ENCODE assay signal across 10 cellular contexts in the genomic region with DNA sequence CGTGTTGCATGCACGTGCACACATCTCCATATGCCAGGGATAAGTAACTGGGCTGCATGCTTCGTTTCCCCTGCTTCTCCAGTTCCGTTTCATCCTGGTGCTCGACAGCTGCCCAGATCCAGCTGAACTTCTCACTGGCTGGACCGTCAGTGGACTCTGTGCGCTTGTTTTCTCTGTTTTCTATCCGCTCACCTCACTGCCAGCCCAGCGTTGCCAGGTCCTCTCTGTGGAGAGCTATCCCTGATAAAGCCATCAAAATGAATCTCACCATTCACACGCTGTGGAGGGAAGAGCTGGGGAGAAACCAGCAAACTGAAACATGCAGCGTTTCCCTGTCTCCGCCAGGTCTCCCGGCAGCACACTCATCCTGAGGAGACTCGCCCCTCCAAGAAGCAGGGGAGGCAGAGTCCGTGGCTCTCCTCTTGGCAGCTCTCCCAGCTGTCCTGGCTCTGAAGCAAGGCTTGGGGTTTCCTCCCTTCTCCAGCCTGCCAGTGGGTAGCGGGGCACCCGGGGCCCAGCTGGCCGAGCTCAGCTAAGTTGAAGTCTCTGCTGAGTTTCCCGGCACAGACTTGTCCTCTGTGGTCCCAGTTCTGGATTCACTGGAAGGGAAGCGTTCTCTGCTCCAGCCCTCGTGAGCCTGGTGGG.
DNase-seq lines count a peak whose midpoint lies in the region; ATAC-seq, FAIRE-seq and TF ChIP-seq lines count a peak whose summit lies in the region.
"Had no signal": no experiment of that assay in that cellular context is flagged by ENCODE, and none has a peak within 500 bp of the region (broad histone marks: within the 10 kb centered on the region; RNA-seq: fewer than 3 reads in every experiment).

No MANE protein-coding gene starts in this region.

- H3K36me3 ChIP-seq in K562 (ENCODE audit: control insufficient read depth, insufficient read depth, low read length) (peaks cover 78% of the 10 kb centered on the region), hepatocyte (replicated peaks; ENCODE audit: insufficient read depth, low read depth) (no peaks in the 10 kb centered on the region), smooth muscle cell (ENCODE audit: low read depth) (no peaks in the 10 kb centered on the region)
- peaks cover 42% of the 10 kb centered on the region for H3K36me3 ChIP-seq in CD8-positive, alpha-beta memory T cell (ENCODE audit: insufficient read depth, low read length)

- TF ChIP-seq CTCF in K562 (IDR thresholded peaks at IDR 0.05 in 2 of 3, conservative IDR thresholded peaks at IDR 0.05 in 1 of 3; ENCODE audit: insufficient read depth in 2 of 3, low read depth in 1 of 3, low read length in 3 of 3), result no peak
- TF ChIP-seq CTCF in hepatocyte (IDR thresholded peaks at IDR 0.05; ENCODE audit: poor library complexity), result no peak
- no peak for TF ChIP-seq CTCF in smooth muscle cell (IDR thresholded peaks at IDR 0.05; ENCODE audit: borderline replicate concordance, insufficient read depth, poor library complexity, severe bottlenecking)
- TF ChIP-seq CTCF in GM10266 (IDR thresholded peaks at IDR 0.05; ENCODE audit: control insufficient read depth, insufficient read depth, low read depth, missing control alignments), result no peak

- DNase-seq in HK-2 (ENCODE audit: unreplicated experiment) (peak; percentile 46), K562 (ENCODE audit: extremely low read depth in 1 of 4, low spot score in 3 of 4) (no peak), hepatocyte (ENCODE audit: low spot score) (peak; percentile 72), smooth muscle cell (lab: John Stamatoyannopoulos, UW; ENCODE audit: unreplicated experiment) (peak; percentile 3), NCI-H2081 (lab: John Stamatoyannopoulos, UW) (no peak), GM10266 (ENCODE audit: extremely low spot score) (no peak), NCI-H2029 (lab: John Stamatoyannopoulos, UW) (no peak)
- DNase-seq in CD8-positive, alpha-beta memory T cell, result no peak
- DNase-seq: activated naive CD4-positive, alpha-beta T cell treated with anti-CD3 and anti-CD28 coated beads for 36 hours; stimulated activated CD4-positive, alpha-beta T cell treated with anti-CD3 and anti-CD28 coated beads, Interleukin-2, amount 100 ng/mL, for 48 hours had no signal

- H3K27me3 Mint-ChIP-seq in CD8-positive, alpha-beta memory T cell, result no peaks in the 10 kb centered on the region

- H3K27ac ChIP-seq in K562 (ENCODE audit: extremely low read depth, low read depth, low read length), result no peak overlapping the region
- H3K27ac ChIP-seq in hepatocyte, result peak overlapping the region; percentile 47
- H3K27ac ChIP-seq in smooth muscle cell (ENCODE audit: low read depth), result no peak overlapping the region
- no peak overlapping the region for H3K27ac ChIP-seq in CD8-positive, alpha-beta memory T cell (ENCODE audit: low read depth, low read length)

- H3K9me3 Mint-ChIP-seq in CD8-positive, alpha-beta memory T cell, result no peaks in the 10 kb centered on the region
- H3K9me3 Mint-ChIP-seq: activated naive CD4-positive, alpha-beta T cell treated with anti-CD3 and anti-CD28 coated beads for 36 hours had no signal

- peak overlapping the region in 2 of 8 donors; percentile 47 to 72 for H3K27ac Mint-ChIP-seq in CD8-positive, alpha-beta memory T cell
- H3K27ac Mint-ChIP-seq: activated naive CD4-positive, alpha-beta T cell treated with anti-CD3 and anti-CD28 coated beads for 36 hours had no signal

- CTCF ChIA-PET in K562 (lab: Yijun Ruan, JAX; ENCODE audit: low intra/inter-chr PET ratio), result no interaction called here
- CTCF ChIA-PET in CD8-positive, alpha-beta memory T cell (lab: Charles Lee), result interaction anchor here (1.1 kb wide), 1 partner anchor 209 kb away, joined by 3 read pairs; no protein-coding TSS in a partner anchor

- FAIRE-seq in K562 (lab: Jason Lieb, UNC), result peak; percentile 11

- H3K4me2 ChIP-seq in K562 (ENCODE audit: insufficient read depth, low read length), result no peak overlapping the region
- peak overlapping the region; percentile 28 for H3K4me2 ChIP-seq in hepatocyte
- no peak overlapping the region for H3K4me2 ChIP-seq in smooth muscle cell

- no peaks in the 10 kb centered on the region for H3F3A ChIP-seq in smooth muscle cell (ENCODE audit: low read depth)

- no peak for TF ChIP-seq RAD21 in K562 (CRISPR knock-in tag; conservative IDR thresholded peaks at IDR 0.05 in 1 of 2, IDR thresholded peaks at IDR 0.05 in 1 of 2)

- no peak overlapping the region for H2AFZ ChIP-seq in K562 (ENCODE audit: low read depth, low read length)
- no peak overlapping the region for H2AFZ ChIP-seq in hepatocyte
- no peak overlapping the region for H2AFZ ChIP-seq in smooth muscle cell (ENCODE audit: low read depth)

- POLR2A ChIA-PET in K562 (lab: Yijun Ruan, JAX), result interaction anchor here (1.0 kb wide), 1 partner anchor 52 kb away, joined by 4 read pairs; no protein-coding TSS in a partner anchor
- POLR2A ChIA-PET in CD8-positive, alpha-beta memory T cell (lab: Charles Lee), result no interaction called here

- no peak for TF ChIP-seq POLR2A in K562 (conservative IDR thresholded peaks at IDR 0.05)

- H3K36me3 Mint-ChIP-seq in CD8-positive, alpha-beta memory T cell, result peaks cover 0 to 97% (median 20%) of the 10 kb centered on the region in 3 donors

- no peak overlapping the region; a peak in 1 of 4 replicates for H3K9ac ChIP-seq in K562 (ENCODE audit: insufficient read depth in 1 of 2, low read depth in 2 of 2, low read length in 2 of 2)
- no peak overlapping the region for H3K9ac ChIP-seq in smooth muscle cell (ENCODE audit: low read depth)

- H3K27me3 ChIP-seq in K562 (ENCODE audit: control insufficient read depth in 2 of 2, insufficient read depth in 2 of 2, low read length in 2 of 2) (no peaks in the 10 kb centered on the region), hepatocyte (no peaks in the 10 kb centered on the region), smooth muscle cell (ENCODE audit: low read depth) (no peaks in the 10 kb centered on the region)
- no peaks in the 10 kb centered on the region for H3K27me3 ChIP-seq in CD8-positive, alpha-beta memory T cell (ENCODE audit: insufficient read depth, low read length, poor library complexity, severe bottlenecking)

- H3K4me3 ChIP-seq in K562 (no peak overlapping the region), hepatocyte (no peak overlapping the region), smooth muscle cell (no peak overlapping the region)
- no peak overlapping the region for H3K4me3 ChIP-seq in CD8-positive, alpha-beta memory T cell (ENCODE audit: low read length)

- intact Hi-C loops in K562 (cut with micrococcal nuclease), result no loop called here

- TF ChIP-seq EP300 in K562 (IDR thresholded peaks at IDR 0.05; ENCODE audit: low read length), result no peak

- H3K4me1 ChIP-seq in K562 (replicated peaks in 1 of 2; ENCODE audit: control insufficient read depth in 2 of 2, insufficient read depth in 2 of 2, low read length in 2 of 2) (peaks cover 0 to 4% of the 10 kb centered on the region in 2 experiments; a peak in 3 of 5 replicates), hepatocyte (ENCODE audit: insufficient read depth) (peaks cover 33% of the 10 kb centered on the region), smooth muscle cell (ENCODE audit: low read depth) (no peaks in the 10 kb centered on the region)
- H3K4me1 ChIP-seq in CD8-positive, alpha-beta memory T cell (ENCODE audit: insufficient read depth, low read length), result no peaks in the 10 kb centered on the region

- H4K20me1 ChIP-seq in K562 (replicated peaks; ENCODE audit: control insufficient read depth, insufficient read depth, low read length), result no peaks in the 10 kb centered on the region
- peaks cover 14% of the 10 kb centered on the region for H4K20me1 ChIP-seq in hepatocyte (ENCODE audit: insufficient read depth, poor library complexity, severe bottlenecking)
- peaks cover 59% of the 10 kb centered on the region for H4K20me1 ChIP-seq in smooth muscle cell (ENCODE audit: low read depth)

- no peaks in the 10 kb centered on the region for H3K9me1 ChIP-seq in K562 (ENCODE audit: control insufficient read depth, insufficient read depth, low read length)

- no peak for ATAC-seq in K562

- no peaks in the 10 kb centered on the region for H3K9me2 ChIP-seq in hepatocyte (replicated peaks; ENCODE audit: insufficient read depth)

- H3K79me2 ChIP-seq in K562 (ENCODE audit: control insufficient read depth, insufficient read depth, low read length) (no peaks in the 10 kb centered on the region), hepatocyte (no peaks in the 10 kb centered on the region), smooth muscle cell (ENCODE audit: low read depth) (no peaks in the 10 kb centered on the region)

- peaks cover 0 to 7% (median 4%) of the 10 kb centered on the region in 3 donors for H3K4me1 Mint-ChIP-seq in CD8-positive, alpha-beta memory T cell

- no peak overlapping the region for H3K4me3 Mint-ChIP-seq in CD8-positive, alpha-beta memory T cell
- H3K4me3 Mint-ChIP-seq: activated naive CD4-positive, alpha-beta T cell treated with anti-CD3 and anti-CD28 coated beads for 36 hours had no signal

- BruUV-seq in K562 (replicated peaks; lab: Mats Ljungman, UMichigan), result no TSS peak

- in situ Hi-C loops in K562 (cut with MboI), result no loop called here

- H3K9me3 ChIP-seq in K562 (replicated peaks; ENCODE audit: control insufficient read depth, insufficient read depth, low read depth, low read length), result no peaks in the 10 kb centered on the region
- H3K9me3 ChIP-seq in hepatocyte (ENCODE audit: low read depth), result no peaks in the 10 kb centered on the region
- H3K9me3 ChIP-seq in smooth muscle cell (replicated peaks; ENCODE audit: low read depth), result no peaks in the 10 kb centered on the region
- no peaks in the 10 kb centered on the region for H3K9me3 ChIP-seq in CD8-positive, alpha-beta memory T cell (ENCODE audit: low read length)

- WGBS in K562 (ENCODE audit: insufficient coverage, low coverage, missing lambda C conversion rate), result 85% methylated on average over 21 of the region's 21 CpGs
- 68% methylated on average over 21 of the region's 21 CpGs for WGBS in hepatocyte (ENCODE audit: low lambda C conversion rate, missing lambda C conversion rate)
- 87% methylated on average over 21 of the region's 21 CpGs for WGBS in smooth muscle cell (ENCODE audit: low lambda C conversion rate)

TF ChIP-seq in K562, 482 proteins besides CTCF, POLR2A, EP300 and RAD21:
- TF ChIP-seq POLR2G (IDR thresholded peaks at IDR 0.05; ENCODE audit: low read depth, low read length), result 0 out of 2 replicates have a peak, but pooled peaks have one; percentile 18
- TF ChIP-seq, protein P1, sequence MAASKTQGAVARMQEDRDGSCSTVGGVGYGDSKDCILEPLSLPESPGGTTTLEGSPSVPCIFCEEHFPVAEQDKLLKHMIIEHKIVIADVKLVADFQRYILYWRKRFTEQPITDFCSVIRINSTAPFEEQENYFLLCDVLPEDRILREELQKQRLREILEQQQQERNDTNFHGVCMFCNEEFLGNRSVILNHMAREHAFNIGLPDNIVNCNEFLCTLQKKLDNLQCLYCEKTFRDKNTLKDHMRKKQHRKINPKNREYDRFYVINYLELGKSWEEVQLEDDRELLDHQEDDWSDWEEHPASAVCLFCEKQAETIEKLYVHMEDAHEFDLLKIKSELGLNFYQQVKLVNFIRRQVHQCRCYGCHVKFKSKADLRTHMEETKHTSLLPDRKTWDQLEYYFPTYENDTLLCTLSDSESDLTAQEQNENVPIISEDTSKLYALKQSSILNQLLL (CRISPR knock-in tag; IDR thresholded peaks at IDR 0.05; ENCODE audit: borderline replicate concordance), result no peak

Comparison
In these comparisons a context has a peak if more than half of its experiments do, and no peak if none do; other contexts are left out.
1. DNase-seq: peak in HK-2 (single experiment), hepatocyte (single experiment) and smooth muscle cell (single experiment); none in K562 (0 of 4), NCI-H2081 (0 of 2), GM10266 (single experiment), CD8-positive, alpha-beta memory T cell (0 of 5) and NCI-H2029 (single experiment).